Comparison of ENCODE assay signal across 8 cellular contexts in genomic region chr7:56105508-56105907, GRCh38. TPM values are rescaled to one million over a fixed set of nuclear protein-coding genes. Genes with fewer than 3 reads are reported as not detected.
DNase-seq lines count a peak whose midpoint lies in the region; ATAC-seq and TF ChIP-seq lines count a peak whose summit lies in the region.

No MANE protein-coding gene starts in this region.

- no peaks in the 10 kb centered on the region for H3K9me3 ChIP-seq in WERI-Rb-1 (ENCODE audit: severe bottlenecking)
- no peaks in the 10 kb centered on the region for H3K9me3 ChIP-seq in esophagus muscularis mucosa
- H3K9me3 ChIP-seq in neuronal stem cell (replicated peaks in 1 of 2; ENCODE audit: control insufficient read depth in 2 of 2, insufficient read depth in 1 of 2, low read depth in 1 of 2, low read length in 2 of 2) = no peaks in the 10 kb centered on the region

- in situ Hi-C loops in KBM-7 (cut with MboI; ENCODE audit: low pct_unique_long_range_greater_than_20kb, low sequenced_read_pairs) = no loop called here

- DNase-seq in NCI-H82 (lab: John Stamatoyannopoulos, UW) (peak; percentile 41), NCI-H82 treated with DMSO at 0.1 percent for 48 hours (lab: John Stamatoyannopoulos, UW; ENCODE audit: unreplicated experiment) (no peak), KBM-7 (peak; percentile 49), WERI-Rb-1 (no peak), esophagus muscularis mucosa (ENCODE audit: extremely low spot score) (no peak), neuronal stem cell (ENCODE audit: low spot score) (no peak), globus pallidus (ENCODE audit: low spot score) (no peak)

- H2BK15ac ChIP-seq in neuronal stem cell (ENCODE audit: low read length) = no peak overlapping the region

- WGBS in esophagus muscularis mucosa = 21% methylated on average over 6 of the region's 6 CpGs
- no CpG with 5 or more reads among the region's 6 CpGs for WGBS in neuronal stem cell (ENCODE audit: extremely low coverage in 2 of 2, insufficient read length in 2 of 2, insufficient replicate concordance in 1 of 2), 2 donors

- no peak overlapping the region for H2AFZ ChIP-seq in neuronal stem cell (ENCODE audit: low read length)

- H3K27ac ChIP-seq in WERI-Rb-1 = peak overlapping the region; percentile 83
- H3K27ac ChIP-seq in esophagus muscularis mucosa (replicated peaks in 1 of 4) = peak overlapping the region; percentile 86 to 93 (median 92)
- H3K27ac ChIP-seq in neuronal stem cell (replicated peaks; ENCODE audit: low read length) = no peak overlapping the region

- H3K4me3 ChIP-seq in WERI-Rb-1 (ENCODE audit: low read depth, low read length) (peak overlapping the region; percentile 99), esophagus muscularis mucosa (peak overlapping the region; percentile 76 to 92 (median 83)), neuronal stem cell (ENCODE audit: low read length in 2 of 2) (peak overlapping the region in 1 of 2 donors; percentile 91)

- no peak for TF ChIP-seq POLR2A in esophagus muscularis mucosa (IDR thresholded peaks at IDR 0.05; ENCODE audit: low read depth)

- H3K4me1 ChIP-seq in esophagus muscularis mucosa (peaks cover 11 to 29% (median 23%) of the 10 kb centered on the region in 4 donors), neuronal stem cell (ENCODE audit: control insufficient read depth in 2 of 2, insufficient read depth in 1 of 2, low read depth in 1 of 2, low read length in 2 of 2) (no peaks in the 10 kb centered on the region)

- H4K91ac ChIP-seq in neuronal stem cell (ENCODE audit: low read depth, low read length, poor library complexity) = no peak overlapping the region

- H3K4me2 ChIP-seq in neuronal stem cell (ENCODE audit: insufficient read depth, low read length, poor library complexity, severe bottlenecking) = peak overlapping the region; percentile 45

- no peak overlapping the region for H2AK5ac ChIP-seq in neuronal stem cell (ENCODE audit: low read depth, low read length)

- H4K8ac ChIP-seq in neuronal stem cell (ENCODE audit: low read depth, low read length) = no peak overlapping the region

- TF ChIP-seq CTCF in WERI-Rb-1 (IDR thresholded peaks at IDR 0.05; ENCODE audit: low read depth, low read length) = no peak
- no peak for TF ChIP-seq CTCF in esophagus muscularis mucosa (IDR thresholded peaks at IDR 0.05)

- H3K36me3 ChIP-seq in WERI-Rb-1 (peaks cover 48% of the 10 kb centered on the region), esophagus muscularis mucosa (peaks cover 38 to 41% (median 39%) of the 10 kb centered on the region in 4 donors), neuronal stem cell (replicated peaks in 1 of 2; ENCODE audit: control insufficient read depth in 2 of 2, insufficient read depth in 2 of 2, low read length in 2 of 2) (peaks cover 0 to 5% of the 10 kb centered on the region in 2 donors)

- no peak overlapping the region for H2BK5ac ChIP-seq in neuronal stem cell (ENCODE audit: low read length)

- no peak overlapping the region for H2BK120ac ChIP-seq in neuronal stem cell (ENCODE audit: low read depth, low read length)

- no peak overlapping the region for H3K9ac ChIP-seq in neuronal stem cell (ENCODE audit: low read depth, low read length, poor library complexity)

- TF ChIP-seq EP300 in esophagus muscularis mucosa (IDR thresholded peaks at IDR 0.05) = no peak

- ATAC-seq in GM21526 (IDR thresholded peaks at IDR 0.05; ENCODE audit: low FRiP score, unreplicated experiment) = no peak

- H3K27me3 ChIP-seq in WERI-Rb-1 (ENCODE audit: insufficient read depth, low read depth, severe bottlenecking) = no peaks in the 10 kb centered on the region
- no peaks in the 10 kb centered on the region for H3K27me3 ChIP-seq in esophagus muscularis mucosa
- H3K27me3 ChIP-seq in neuronal stem cell (ENCODE audit: control insufficient read depth in 3 of 3, insufficient read depth in 3 of 3, low read depth in 1 of 3, low read length in 3 of 3) = no peaks in the 10 kb centered on the region

- intact Hi-C loops in esophagus muscularis mucosa (cut with DNase I) = no loop called here

- H3K79me1 ChIP-seq in neuronal stem cell (ENCODE audit: low read depth, low read length) = peaks cover 1% of the 10 kb centered on the region

- H3K4ac ChIP-seq in neuronal stem cell (ENCODE audit: low read length) = no peak overlapping the region

- H3K23ac ChIP-seq in neuronal stem cell (ENCODE audit: low read depth, low read length, poor library complexity) = no peak overlapping the region

- no peak overlapping the region for H3K14ac ChIP-seq in neuronal stem cell (ENCODE audit: low read length)

- no peak overlapping the region for H2BK12ac ChIP-seq in neuronal stem cell (ENCODE audit: low read length)

- H3K18ac ChIP-seq in neuronal stem cell (ENCODE audit: low read length) = no peak overlapping the region

RNA-seq across cellular contexts. Expression of gene CHCHD2, which starts 0.8 kb away (rescaled TPM):
- total RNA-seq in esophagus muscularis mucosa = 100 to 1,000 TPM; 212 to 416 (median 327) TPM
- 119 TPM for polyA plus RNA-seq in neuronal stem cell (2013, experiment 1 of 2)
- polyA plus RNA-seq in neuronal stem cell (2013, experiment 2 of 2) = 119 TPM

RNA-seq across cellular contexts. Expression of gene NUPR2, which starts 10.7 kb away (rescaled TPM):
- total RNA-seq in esophagus muscularis mucosa = not detected
- polyA plus RNA-seq in neuronal stem cell (2013, experiment 1 of 2) = not detected
- polyA plus RNA-seq in neuronal stem cell (2013, experiment 2 of 2) = not detected

RNA-seq across cellular contexts. Expression of gene PHKG1, which starts 12.8 kb away (rescaled TPM):
- 1 to 10 TPM in 2 of 4 donors, under 1 TPM in 2; 0.26 to 1.7 (median 0.94) TPM for total RNA-seq in esophagus muscularis mucosa
- polyA plus RNA-seq in neuronal stem cell (2013, experiment 1 of 2) = 0.10 TPM
- 0.10 TPM for polyA plus RNA-seq in neuronal stem cell (2013, experiment 2 of 2)

RNA-seq across cellular contexts. Expression of gene SUMF2, which starts 41.4 kb away (rescaled TPM):
- 10 to 100 TPM; 71.4 to 93.2 (median 80.8) TPM for total RNA-seq in esophagus muscularis mucosa
- polyA plus RNA-seq in neuronal stem cell (2013, experiment 1 of 2) = 53.2 TPM
- polyA plus RNA-seq in neuronal stem cell (2013, experiment 2 of 2) = 51.7 TPM

RNA-seq across cellular contexts. Expression of gene CCT6A, which starts 53.9 kb away (rescaled TPM):
- 100 to 1,000 TPM in 1 of 4 donors, 10 to 100 TPM in 3; 86.6 to 104 (median 87.9) TPM for total RNA-seq in esophagus muscularis mucosa
- polyA plus RNA-seq in neuronal stem cell (2013, experiment 1 of 2) = 217 TPM
- polyA plus RNA-seq in neuronal stem cell (2013, experiment 2 of 2) = 218 TPM

Comparison
In these comparisons a context has a peak if more than half of its experiments do, and no peak if none do; other contexts are left out.
1. DNase-seq: peak in NCI-H82 (single experiment) and KBM-7 (single experiment); none in NCI-H82 treated with DMSO at 0.1 percent for 48 hours (single experiment), WERI-Rb-1 (single experiment), esophagus muscularis mucosa (single experiment), neuronal stem cell (single experiment) and globus pallidus (single experiment).